1 cellular context compared by ENCODE assay signal in genomic region chr10:43648392-43649148, GRCh38.
A peak's percentile ranks its signal among the peaks of the same experiment; 100 is the strongest.
TF ChIP-seq lines count a peak whose summit lies in the region.

ZNF32 (minus strand) TSS chr10:43648881; CDS start chr10:43646133, 2,748 bp downstream.

TF ChIP-seq in K562, 482 proteins besides CTCF, POLR2A, EP300 and RAD21 (continued from another document and continues in another):
- TF ChIP-seq SLC30A9 (CRISPR knock-in tag; IDR thresholded peaks at IDR 0.05) (no peak), SIN3B (IDR thresholded peaks at IDR 0.05; ENCODE audit: low read depth) (no peak; the same call in 1 of the 2 replicates), CHAMP1 (IDR thresholded peaks at IDR 0.05) (no peak), MLLT1 (IDR thresholded peaks at IDR 0.05) (no peak), ZBTB7A (IDR thresholded peaks at IDR 0.05; ENCODE audit: borderline replicate concordance, control insufficient read depth, low read depth, low read length) (0 out of 2 replicates have a peak, but pooled peaks have one; percentile 26), HOXB6 (CRISPR knock-in tag; IDR thresholded peaks at IDR 0.05; ENCODE audit: borderline replicate concordance) (no peak), POLR2H (tag; IDR thresholded peaks at IDR 0.05; ENCODE audit: low read depth) (no peak), TAF9B (IDR thresholded peaks at IDR 0.05; ENCODE audit: partially characterized antibody) (no peak), NUFIP1 (IDR thresholded peaks at IDR 0.05; ENCODE audit: partially characterized antibody) (no peak), CHD7 (IDR thresholded peaks at IDR 0.05; ENCODE audit: low read depth, low read length) (no peak), ZNF436 (CRISPR knock-in tag; IDR thresholded peaks at IDR 0.05) (no peak), CBFA2T3 (IDR thresholded peaks at IDR 0.05) (no peak), ZNF780A (CRISPR knock-in tag; IDR thresholded peaks at IDR 0.05) (no peak), BRF1 (IDR thresholded peaks at IDR 0.05; ENCODE audit: borderline replicate concordance, extremely low read depth, insufficient read length) (no peak), NFRKB (IDR thresholded peaks at IDR 0.05; ENCODE audit: low read depth) (no peak), POLR2AphosphoS5 (IDR thresholded peaks at IDR 0.05; ENCODE audit: control insufficient read depth, insufficient read depth, low read depth, low read length) (no peak), ZHX1 (conservative IDR thresholded peaks at IDR 0.05; ENCODE audit: low read length) (no peak), TCFL5 (CRISPR knock-in tag; conservative IDR thresholded peaks at IDR 0.05) (no peak), ZKSCAN1 (IDR thresholded peaks at IDR 0.05; ENCODE audit: low read depth, low read length) (no peak), IRF2 (CRISPR knock-in tag; IDR thresholded peaks at IDR 0.05) (no peak), ELK3 (CRISPR knock-in tag; IDR thresholded peaks at IDR 0.05) (no peak), TEAD1 (CRISPR knock-in tag; IDR thresholded peaks at IDR 0.05) (peak in 1 of 2 experiments; percentile 29; a peak in 1 of 4 replicates), ZNF121 (CRISPR knock-in tag; conservative IDR thresholded peaks at IDR 0.05) (no peak), ZNF57 (CRISPR knock-in tag; IDR thresholded peaks at IDR 0.05) (no peak), TSC22D4 (tag; IDR thresholded peaks at IDR 0.05) (no peak), ZNF239 (CRISPR knock-in tag; IDR thresholded peaks at IDR 0.05) (no peak), BCOR (IDR thresholded peaks at IDR 0.05) (no peak), NR1H2 (CRISPR knock-in tag; IDR thresholded peaks at IDR 0.05) (0 out of 2 replicates have a peak, but pooled peaks have one; percentile 21), ZNF197 (CRISPR knock-in tag; IDR thresholded peaks at IDR 0.05; ENCODE audit: low read depth) (peak; percentile 97), NR2C2 (CRISPR knock-in tag; IDR thresholded peaks at IDR 0.05) (0 out of 2 replicates have a peak, but pooled peaks have one; percentile 55), NR2C2 (tag; IDR thresholded peaks at IDR 0.05) (peak; percentile 92)
- TF ChIP-seq, protein P1, sequence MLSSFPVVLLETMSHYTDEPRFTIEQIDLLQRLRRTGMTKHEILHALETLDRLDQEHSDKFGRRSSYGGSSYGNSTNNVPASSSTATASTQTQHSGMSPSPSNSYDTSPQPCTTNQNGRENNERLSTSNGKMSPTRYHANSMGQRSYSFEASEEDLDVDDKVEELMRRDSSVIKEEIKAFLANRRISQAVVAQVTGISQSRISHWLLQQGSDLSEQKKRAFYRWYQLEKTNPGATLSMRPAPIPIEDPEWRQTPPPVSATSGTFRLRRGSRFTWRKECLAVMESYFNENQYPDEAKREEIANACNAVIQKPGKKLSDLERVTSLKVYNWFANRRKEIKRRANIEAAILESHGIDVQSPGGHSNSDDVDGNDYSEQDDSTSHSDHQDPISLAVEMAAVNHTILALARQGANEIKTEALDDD (IDR thresholded peaks at IDR 0.05) = no peak
- TF ChIP-seq, protein P2, sequence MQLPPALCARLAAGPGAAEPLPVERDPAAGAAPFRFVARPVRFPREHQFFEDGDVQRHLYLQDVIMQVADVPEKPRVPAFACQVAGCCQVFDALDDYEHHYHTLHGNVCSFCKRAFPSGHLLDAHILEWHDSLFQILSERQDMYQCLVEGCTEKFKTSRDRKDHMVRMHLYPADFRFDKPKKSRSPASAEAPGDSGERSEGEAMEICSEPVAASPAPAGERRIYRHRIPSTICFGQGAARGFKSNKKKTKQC (CRISPR knock-in tag; IDR thresholded peaks at IDR 0.05) = peak; percentile 60; the same call in 1 of the 2 replicates
- TF ChIP-seq, protein P3, sequence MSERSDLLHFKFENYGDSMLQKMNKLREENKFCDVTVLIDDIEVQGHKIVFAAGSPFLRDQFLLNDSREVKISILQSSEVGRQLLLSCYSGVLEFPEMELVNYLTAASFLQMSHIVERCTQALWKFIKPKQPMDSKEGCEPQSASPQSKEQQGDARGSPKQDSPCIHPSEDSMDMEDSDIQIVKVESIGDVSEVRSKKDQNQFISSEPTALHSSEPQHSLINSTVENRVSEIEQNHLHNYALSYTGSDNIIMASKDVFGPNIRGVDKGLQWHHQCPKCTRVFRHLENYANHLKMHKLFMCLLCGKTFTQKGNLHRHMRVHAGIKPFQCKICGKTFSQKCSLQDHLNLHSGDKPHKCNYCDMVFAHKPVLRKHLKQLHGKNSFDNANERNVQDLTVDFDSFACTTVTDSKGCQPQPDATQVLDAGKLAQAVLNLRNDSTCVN (CRISPR knock-in tag; IDR thresholded peaks at IDR 0.05) = no peak
- TF ChIP-seq, protein P4, sequence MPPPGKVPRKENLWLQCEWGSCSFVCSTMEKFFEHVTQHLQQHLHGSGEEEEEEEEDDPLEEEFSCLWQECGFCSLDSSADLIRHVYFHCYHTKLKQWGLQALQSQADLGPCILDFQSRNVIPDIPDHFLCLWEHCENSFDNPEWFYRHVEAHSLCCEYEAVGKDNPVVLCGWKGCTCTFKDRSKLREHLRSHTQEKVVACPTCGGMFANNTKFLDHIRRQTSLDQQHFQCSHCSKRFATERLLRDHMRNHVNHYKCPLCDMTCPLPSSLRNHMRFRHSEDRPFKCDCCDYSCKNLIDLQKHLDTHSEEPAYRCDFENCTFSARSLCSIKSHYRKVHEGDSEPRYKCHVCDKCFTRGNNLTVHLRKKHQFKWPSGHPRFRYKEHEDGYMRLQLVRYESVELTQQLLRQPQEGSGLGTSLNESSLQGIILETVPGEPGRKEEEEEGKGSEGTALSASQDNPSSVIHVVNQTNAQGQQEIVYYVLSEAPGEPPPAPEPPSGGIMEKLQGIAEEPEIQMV (tag; conservative IDR thresholded peaks at IDR 0.05; ENCODE audit: low read depth) = peak; percentile 81
